Comparison of ENCODE assay signal across 13 cellular contexts in genomic region chr9:2800385-2801179, GRCh38. TPM values are rescaled to one million over a fixed set of nuclear protein-coding genes. Genes with fewer than 3 reads are reported as not detected.
DNase-seq lines count a peak whose midpoint lies in the region; ATAC-seq and TF ChIP-seq lines count a peak whose summit lies in the region.
"Had no signal": no experiment of that assay in that cellular context is flagged by ENCODE, and none has a peak within 500 bp of the region (broad histone marks: within the 10 kb centered on the region; RNA-seq: fewer than 3 reads in every experiment).

No MANE protein-coding gene starts in this region.

- H3K14ac ChIP-seq in IMR-90 (replicated peaks; ENCODE audit: low read depth, low read length): peak overlapping the region; percentile 38

- no peak overlapping the region for H3K23ac ChIP-seq in IMR-90 (ENCODE audit: low read depth, low read length)

- peak; percentile 50 for TF ChIP-seq RAD21 in IMR-90 (IDR thresholded peaks at IDR 0.05; ENCODE audit: low read length)

- intact Hi-C loops in IMR-90 (cut with micrococcal nuclease): loop anchor here (10.0 kb wide), 1 partner anchor 146 kb away; no protein-coding TSS in a partner anchor

- no peak overlapping the region for H2AFZ ChIP-seq in IMR-90 (replicated peaks; ENCODE audit: low read length, poor library complexity)

- H3K27me3 Mint-ChIP-seq in stimulated activated memory B cell treated with anti-CD40 and anti-IgM and Interleukin-4, amounts not matched to agents 10 μg/mL and 1 μg/mL and 100 μg/mL, for 72 hours: no peaks in the 10 kb centered on the region
- H3K27me3 Mint-ChIP-seq: activated B cell treated with CpG ODN at 0.5 μM for 24 hours had no signal

- TF ChIP-seq CTCF in IMR-90 (conservative IDR thresholded peaks at IDR 0.05; ENCODE audit: low read depth, low read length) (peak; percentile 48), brain microvascular endothelial cell (IDR thresholded peaks at IDR 0.05; ENCODE audit: low read depth, low read length, missing control alignments) (peak; percentile 55)

- peak overlapping the region; percentile 55; the same call in 2 of the 3 replicates for H2BK15ac ChIP-seq in IMR-90 (ENCODE audit: low read depth, low read length)

- H3K4me1 ChIP-seq in IMR-90 (ENCODE audit: control insufficient read depth, insufficient read depth, low read length): peaks cover 21% of the 10 kb centered on the region
- H3K4me1 ChIP-seq: upper lobe of left lung had no signal

- no peak overlapping the region for H3K4me3 Mint-ChIP-seq in stimulated activated memory B cell treated with anti-CD40 and anti-IgM and Interleukin-4, amounts not matched to agents 10 μg/mL and 1 μg/mL and 100 μg/mL, for 72 hours
- H3K4me3 Mint-ChIP-seq: activated B cell treated with CpG ODN at 0.5 μM for 24 hours had no signal

- H3K9ac ChIP-seq in IMR-90 (ENCODE audit: low read depth, low read length): no peak overlapping the region

- dilution Hi-C loops in IMR-90 (cut with HindIII; ENCODE audit: low sequenced_read_pairs, unreplicated experiment): no loop called here

- H2AK9ac ChIP-seq in IMR-90 (replicated peaks; ENCODE audit: low read depth, low read length, poor library complexity): no peak overlapping the region

- H3K9me3 ChIP-seq in IMR-90 (ENCODE audit: control insufficient read depth, insufficient read depth, low read length): no peaks in the 10 kb centered on the region
- H3K9me3 ChIP-seq: upper lobe of left lung had no signal

- H3K18ac ChIP-seq in IMR-90 (ENCODE audit: low read depth, low read length): peak overlapping the region; percentile 30

- H2BK120ac ChIP-seq in IMR-90 (ENCODE audit: low read depth, low read length): peak overlapping the region; percentile 39

- peak overlapping the region; percentile 68; the same call in 1 of the 2 replicates for H4K91ac ChIP-seq in IMR-90 (ENCODE audit: insufficient read depth, low read depth, low read length)

- H3K9me1 ChIP-seq in IMR-90 (ENCODE audit: insufficient read depth, low read length): peaks cover 12% of the 10 kb centered on the region; the same call in 1 of the 2 replicates

- peak overlapping the region; percentile 63; the same call in 1 of the 2 replicates for H3K27ac ChIP-seq in IMR-90 (ENCODE audit: insufficient read depth, low read length)
- H3K27ac ChIP-seq in brain microvascular endothelial cell: no peak overlapping the region

- no peaks in the 10 kb centered on the region for H4K20me1 ChIP-seq in IMR-90 (ENCODE audit: insufficient read depth, low read length)

- peak overlapping the region; percentile 38; the same call in 1 of the 2 replicates for H2BK20ac ChIP-seq in IMR-90 (ENCODE audit: low read depth, low read length)

- H4K8ac ChIP-seq in IMR-90 (ENCODE audit: low read depth in 2 of 2, low read length in 2 of 2): peak overlapping the region; percentile 61 to 74; a peak in 2 of 4 replicates

- peak overlapping the region; percentile 58 for H3K4ac ChIP-seq in IMR-90 (ENCODE audit: low read depth, low read length)

- peaks cover 37 to 47% of the 10 kb centered on the region in 2 experiments for H3K79me1 ChIP-seq in IMR-90 (ENCODE audit: low read depth in 1 of 2, low read length in 2 of 2)

- no TSS peak for BruUV-seq in IMR-90 (replicated peaks; lab: Mats Ljungman, UMichigan)

- H3K9me3 Mint-ChIP-seq in stimulated activated memory B cell treated with anti-CD40 and anti-IgM and Interleukin-4, amounts not matched to agents 10 μg/mL and 1 μg/mL and 100 μg/mL, for 72 hours: peaks cover 3% of the 10 kb centered on the region
- H3K9me3 Mint-ChIP-seq: activated B cell treated with CpG ODN at 0.5 μM for 24 hours had no signal

- H3K4me2 ChIP-seq in IMR-90 (ENCODE audit: low read depth, low read length): no peak overlapping the region

- TF ChIP-seq POLR2A in IMR-90 (IDR thresholded peaks at IDR 0.05; ENCODE audit: low read depth, low read length): no peak

- H3K4me3 ChIP-seq in IMR-90 (ENCODE audit: insufficient read depth, low read depth, low read length) (no peak overlapping the region), brain microvascular endothelial cell (ENCODE audit: low read depth, low read length) (no peak overlapping the region)
- H3K4me3 ChIP-seq: upper lobe of left lung had no signal

- H3K36me3 ChIP-seq in IMR-90 (ENCODE audit: control insufficient read depth, insufficient read depth, low read length) (peaks cover 32% of the 10 kb centered on the region), brain microvascular endothelial cell (replicated peaks) (peaks cover 35% of the 10 kb centered on the region)

- no peak overlapping the region for H3K27ac Mint-ChIP-seq in stimulated activated memory B cell treated with anti-CD40 and anti-IgM and Interleukin-4, amounts not matched to agents 10 μg/mL and 1 μg/mL and 100 μg/mL, for 72 hours
- H3K27ac Mint-ChIP-seq: activated B cell treated with CpG ODN at 0.5 μM for 24 hours had no signal

- no peak overlapping the region for H3K56ac ChIP-seq in IMR-90 (ENCODE audit: extremely low read depth, insufficient read depth, low read length)

- in situ Hi-C loops in IMR-90 (cut with MboI; ENCODE audit: low sequenced_read_pairs) (no loop called here), brain microvascular endothelial cell (cut with HindIII; ENCODE audit: low pct_ligation_motif_present, low sequenced_read_pairs) (no loop called here)

- H3K36me3 Mint-ChIP-seq in stimulated activated memory B cell treated with anti-CD40 and anti-IgM and Interleukin-4, amounts not matched to agents 10 μg/mL and 1 μg/mL and 100 μg/mL, for 72 hours: peaks cover 95% of the 10 kb centered on the region

- CTCF ChIA-PET in IMR-90 (lab: Yijun Ruan, JAX): no interaction called here

- H4K5ac ChIP-seq in IMR-90 (ENCODE audit: low read depth, low read length): peak overlapping the region; percentile 19; the same call in 1 of the 2 replicates

- ATAC-seq in IMR-90 (ENCODE audit: low read depth): peak; percentile 25; the same call in 1 of the 2 replicates
- no peak for ATAC-seq in stimulated activated memory B cell treated with anti-CD40 and anti-IgM and Interleukin-4, amounts not matched to agents 10 μg/mL and 1 μg/mL and 100 μg/mL, for 72 hours

- DNase-seq in AG08396 (ENCODE audit: low spot score) (peak; percentile 13), IMR-90 (peak; percentile 36), brain microvascular endothelial cell (no peak), left kidney (ENCODE audit: low read depth, low spot score) (peak; percentile 90), cerebellar nuclear complex (lab: John Stamatoyannopoulos, UW) (no peak), NCI-H526 treated with DMSO at 0.1 percent for 48 hours (lab: John Stamatoyannopoulos, UW) (no peak), SHP77 treated with DMSO at 0.1 percent for 48 hours (lab: John Stamatoyannopoulos, UW) (no peak)
- DNase-seq: activated B cell treated with CpG ODN at 0.5 μM for 24 hours; central memory CD4-positive, alpha-beta T cell; DMS53; NCI-H2081; upper lobe of left lung had no signal

- WGBS in IMR-90 (ENCODE audit: extremely low coverage in 2 of 2, insufficient read length in 1 of 2), 2 experiments: 80% methylated on average over 1 of the region's 6 CpGs; no CpG with 5 or more reads in 1 of the 2 experiments

- no peaks in the 10 kb centered on the region for H3K4me1 Mint-ChIP-seq in stimulated activated memory B cell treated with anti-CD40 and anti-IgM and Interleukin-4, amounts not matched to agents 10 μg/mL and 1 μg/mL and 100 μg/mL, for 72 hours
- H3K4me1 Mint-ChIP-seq: activated B cell treated with CpG ODN at 0.5 μM for 24 hours had no signal

- peak overlapping the region; percentile 98 for H2BK5ac ChIP-seq in IMR-90 (ENCODE audit: low read depth, low read length, poor library complexity, severe bottlenecking)

- POLR2A ChIA-PET in IMR-90 (lab: Charles Lee; ENCODE audit: unreplicated experiment): no interaction called here

- H2AK5ac ChIP-seq in IMR-90 (ENCODE audit: low read depth, low read length): peak overlapping the region; percentile 65; the same call in 1 of the 2 replicates

- H3K27me3 ChIP-seq in IMR-90 (ENCODE audit: control insufficient read depth, insufficient read depth, low read length) (no peaks in the 10 kb centered on the region), brain microvascular endothelial cell (replicated peaks) (no peaks in the 10 kb centered on the region)
- H3K27me3 ChIP-seq: upper lobe of left lung had no signal

TF ChIP-seq in IMR-90, 13 proteins besides CTCF, POLR2A, EP300 and RAD21:
- peak; percentile 26; the same call in 1 of the 2 replicates for TF ChIP-seq SMC3 (IDR thresholded peaks at IDR 0.05; ENCODE audit: low read depth, low read length)
- no peak for TF ChIP-seq MXI1 (IDR thresholded peaks at IDR 0.05; ENCODE audit: borderline replicate concordance, low read depth, low read length)
- peak; percentile 31; the same call in 1 of the 2 replicates for TF ChIP-seq CEBPB (IDR thresholded peaks at IDR 0.05; ENCODE audit: low read depth, low read length)

RNA-seq across cellular contexts. Expression of gene PUM3, which starts 43.3 kb away (rescaled TPM):
- 55.6 and 81.1 TPM in 2 replicates for total RNA-seq in IMR-90 (2012; rRNA removed)
- 38.0 and 44.9 TPM in 2 replicates for polyA plus RNA-seq in IMR-90 (2012; rRNA removed)
- polyA plus RNA-seq in IMR-90 (2012; cell fraction: cytosol; rRNA removed): 8.0 and 16.0 TPM in 2 replicates
- 14.0 and 68.8 TPM in 2 replicates for polyA plus RNA-seq in IMR-90 (2012; cell fraction: nucleus; rRNA removed; ENCODE audit: low replicate concordance)

Comparison
In these comparisons a context has a peak if more than half of its experiments do, and no peak if none do; other contexts are left out.
1. DNase-seq: peak in AG08396 (single experiment), IMR-90 (single experiment) and left kidney (single experiment); none in brain microvascular endothelial cell (single experiment), cerebellar nuclear complex (0 of 2), NCI-H526 treated with DMSO at 0.1 percent for 48 hours (single experiment) and SHP77 treated with DMSO at 0.1 percent for 48 hours (single experiment).